ENCODE assay signal across 19 cellular contexts in the genomic region with DNA sequence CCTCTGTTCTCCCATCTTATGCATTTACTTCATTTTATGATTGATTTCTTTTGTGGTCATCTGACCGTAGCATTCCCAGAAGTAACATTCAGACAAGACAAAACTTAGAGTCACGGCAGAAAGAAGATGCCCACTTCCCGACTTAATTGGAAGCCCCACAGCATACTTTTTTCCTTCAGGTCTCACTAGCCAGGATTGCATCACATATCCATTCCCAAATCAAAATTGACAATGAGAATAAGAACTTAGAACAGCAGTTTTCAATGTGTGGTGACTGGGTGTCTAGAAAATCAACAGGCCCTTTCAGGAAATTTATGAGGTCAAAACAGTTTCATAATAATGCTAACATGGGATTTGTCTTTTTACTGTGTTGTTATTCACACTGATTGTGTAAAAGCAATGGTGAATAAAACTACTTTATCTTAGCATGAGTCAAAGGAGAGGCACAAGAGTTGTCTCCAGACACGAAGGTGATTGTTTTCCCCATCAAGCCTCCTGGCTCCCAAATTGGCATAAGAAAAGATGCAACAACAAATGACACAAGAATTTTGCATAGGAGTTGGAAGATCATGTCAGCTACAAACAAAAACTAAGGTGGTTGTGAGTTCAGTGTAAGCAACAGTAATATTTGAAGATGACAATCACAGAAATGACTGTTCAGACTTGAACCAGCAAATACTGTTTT.
DNase-seq lines count a peak whose midpoint lies in the region; ATAC-seq and TF ChIP-seq lines count a peak whose summit lies in the region.
"Had no signal": no experiment of that assay in that cellular context is flagged by ENCODE, and none has a peak within 500 bp of the region (broad histone marks: within the 10 kb centered on the region; RNA-seq: fewer than 3 reads in every experiment).

No MANE protein-coding gene starts in this region.

- no peaks in the 10 kb centered on the region for H3K79me2 ChIP-seq in mammary epithelial cell (ENCODE audit: insufficient read depth, low read length)

- H3K9me3 ChIP-seq in mammary epithelial cell (replicated peaks; ENCODE audit: insufficient read depth, low read length) (no peaks in the 10 kb centered on the region), breast epithelium (no peaks in the 10 kb centered on the region), endodermal cell (ENCODE audit: control insufficient read depth, low read length) (no peaks in the 10 kb centered on the region), tibial artery (no peaks in the 10 kb centered on the region)
- H3K9me3 ChIP-seq: SJCRH30 had no signal

- peak overlapping the region; percentile 7 for H2AFZ ChIP-seq in mammary epithelial cell (ENCODE audit: low read depth, low read length)

- intact Hi-C loops in mammary epithelial cell (cut with micrococcal nuclease) (no loop called here), breast epithelium (cut with DNase I; ENCODE audit: low total_unique reads) (no loop called here), tibial artery (cut with DNase I; ENCODE audit: low total_unique reads) (no loop called here)

- H3K9ac ChIP-seq in mammary epithelial cell (ENCODE audit: insufficient read depth, low read length), result no peak overlapping the region
- H3K9ac ChIP-seq in endodermal cell (ENCODE audit: extremely low read depth, low read length, poor library complexity, severe bottlenecking), result no peak overlapping the region
- H3K9ac ChIP-seq: KMS-11 had no signal

- H3K4me1 Mint-ChIP-seq in endodermal cell, result peaks cover 9% of the 10 kb centered on the region
- H3K4me1 Mint-ChIP-seq in activated naive CD8-positive, alpha-beta T cell treated with anti-CD3 and anti-CD28 coated beads for 36 hours, result no peaks in the 10 kb centered on the region
- H3K4me1 Mint-ChIP-seq: CD14-positive monocyte had no signal

- DNase-seq in mammary epithelial cell (no peak), breast epithelium (ENCODE audit: low spot score in 2 of 2) (no peak), endodermal cell (no peak), iPS-NIHi7 (ENCODE audit: extremely low spot score) (peak; percentile 36), tibial artery (no peak)
- no peak for DNase-seq in activated naive CD8-positive, alpha-beta T cell treated with anti-CD3 and anti-CD28 coated beads for 36 hours
- DNase-seq: AML-193, DND-41, NCI-H1417 treated with DMSO at 0.1 percent for 48 hours, NCI-H1930, NCI-H345, NCI-H524 treated with DMSO at 0.1 percent for 48 hours, SJCRH30 had no signal

- H4K20me1 ChIP-seq in mammary epithelial cell (ENCODE audit: insufficient read depth, low read length), result no peaks in the 10 kb centered on the region

- dilution Hi-C loops in mammary epithelial cell (cut with HindIII; ENCODE audit: low sequenced_read_pairs), result no loop called here

- 91% methylated on average over 4 of the region's 4 CpGs for WGBS in mammary epithelial cell (ENCODE audit: low coverage, missing lambda C conversion rate)
- WGBS in endodermal cell (ENCODE audit: insufficient coverage in 1 of 2, insufficient read length in 1 of 2), 2 experiments, result 60 to 69% methylated on average over 4 of the region's 4 CpGs

- H3K36me3 Mint-ChIP-seq in endodermal cell (ENCODE audit: low read depth), result no peaks in the 10 kb centered on the region
- no peaks in the 10 kb centered on the region for H3K36me3 Mint-ChIP-seq in activated naive CD8-positive, alpha-beta T cell treated with anti-CD3 and anti-CD28 coated beads for 36 hours
- H3K36me3 Mint-ChIP-seq: CD14-positive monocyte had no signal

- H3K36me3 ChIP-seq in mammary epithelial cell (ENCODE audit: insufficient read depth, low read length) (no peaks in the 10 kb centered on the region), breast epithelium (no peaks in the 10 kb centered on the region), endodermal cell (ENCODE audit: control insufficient read depth, insufficient read depth, low read length) (no peaks in the 10 kb centered on the region), tibial artery (no peaks in the 10 kb centered on the region)
- H3K36me3 ChIP-seq: SJCRH30 had no signal

- no peak overlapping the region for H3K27ac ChIP-seq in mammary epithelial cell (ENCODE audit: insufficient read depth, low read depth, low read length)
- H3K27ac ChIP-seq in breast epithelium, result no peak overlapping the region
- no peak overlapping the region for H3K27ac ChIP-seq in endodermal cell (ENCODE audit: low read depth, low read length)
- H3K27ac ChIP-seq in tibial artery, result no peak overlapping the region
- H3K27ac ChIP-seq: 22Rv1, KMS-11, SJCRH30 had no signal

- TF ChIP-seq POLR2A in breast epithelium (IDR thresholded peaks at IDR 0.05), result no peak

- in situ Hi-C loops in mammary epithelial cell (cut with MboI; ENCODE audit: low sequenced_read_pairs in 2 of 2), result no loop called here

- no TSS peak for BruUV-seq in mammary epithelial cell (replicated peaks; lab: Mats Ljungman, UMichigan)

- no peak overlapping the region for H3K4me3 Mint-ChIP-seq in endodermal cell
- H3K4me3 Mint-ChIP-seq in activated naive CD8-positive, alpha-beta T cell treated with anti-CD3 and anti-CD28 coated beads for 36 hours, result no peak overlapping the region
- H3K4me3 Mint-ChIP-seq: CD14-positive monocyte had no signal

- CTCF ChIA-PET in mammary epithelial cell (lab: Charles Lee; ENCODE audit: low non-redundant PET), result no interaction called here

- ATAC-seq in GM18517 (IDR thresholded peaks at IDR 0.05; ENCODE audit: unreplicated experiment) (no peak), HG03521 (IDR thresholded peaks at IDR 0.05; ENCODE audit: unreplicated experiment) (no peak)
- ATAC-seq: Panc1 had no signal

- no peaks in the 10 kb centered on the region for H3K27me3 Mint-ChIP-seq in endodermal cell (ENCODE audit: insufficient read depth)
- H3K27me3 Mint-ChIP-seq in activated naive CD8-positive, alpha-beta T cell treated with anti-CD3 and anti-CD28 coated beads for 36 hours, result no peaks in the 10 kb centered on the region

- peak overlapping the region; percentile 27 for H3K27ac Mint-ChIP-seq in endodermal cell
- H3K27ac Mint-ChIP-seq in activated naive CD8-positive, alpha-beta T cell treated with anti-CD3 and anti-CD28 coated beads for 36 hours, result no peak overlapping the region
- H3K27ac Mint-ChIP-seq: CD14-positive monocyte had no signal

- no peak overlapping the region for H3K4me3 ChIP-seq in mammary epithelial cell (replicated peaks in 1 of 3; ENCODE audit: insufficient read depth in 1 of 3, low read depth in 2 of 3, low read length in 3 of 3)
- H3K4me3 ChIP-seq in breast epithelium, result no peak overlapping the region
- no peak overlapping the region for H3K4me3 ChIP-seq in endodermal cell (ENCODE audit: low read length)
- H3K4me3 ChIP-seq in tibial artery, result no peak overlapping the region
- H3K4me3 ChIP-seq: SJCRH30 had no signal

- peaks cover 4% of the 10 kb centered on the region for H3K9me3 Mint-ChIP-seq in endodermal cell
- H3K9me3 Mint-ChIP-seq in activated naive CD8-positive, alpha-beta T cell treated with anti-CD3 and anti-CD28 coated beads for 36 hours, result no peaks in the 10 kb centered on the region

- no peak for TF ChIP-seq CTCF in mammary epithelial cell (conservative IDR thresholded peaks at IDR 0.05 in 1 of 2, IDR thresholded peaks at IDR 0.05 in 1 of 2; ENCODE audit: extremely low read depth in 1 of 2, insufficient read depth in 1 of 2, low read depth in 1 of 2, low read length in 2 of 2)
- no peak for TF ChIP-seq CTCF in breast epithelium (IDR thresholded peaks at IDR 0.05)
- TF ChIP-seq CTCF in endodermal cell (conservative IDR thresholded peaks at IDR 0.05), result no peak
- TF ChIP-seq CTCF in tibial artery (IDR thresholded peaks at IDR 0.05), result no peak

- H3K4me1 ChIP-seq in mammary epithelial cell (ENCODE audit: insufficient read depth, low read length) (peaks cover 2% of the 10 kb centered on the region), breast epithelium (no peaks in the 10 kb centered on the region), endodermal cell (ENCODE audit: control insufficient read depth, insufficient read depth, low read length) (no peaks in the 10 kb centered on the region), tibial artery (no peaks in the 10 kb centered on the region)
- H3K4me1 ChIP-seq: SJCRH30 had no signal

- H3K27me3 ChIP-seq in mammary epithelial cell (ENCODE audit: insufficient read depth, low read length) (no peaks in the 10 kb centered on the region), breast epithelium (no peaks in the 10 kb centered on the region), endodermal cell (ENCODE audit: control insufficient read depth, insufficient read depth, low read length, poor library complexity, severe bottlenecking) (no peaks in the 10 kb centered on the region), tibial artery (no peaks in the 10 kb centered on the region)
- H3K27me3 ChIP-seq: SJCRH30 had no signal

- H3K4me2 ChIP-seq in mammary epithelial cell (ENCODE audit: insufficient read depth, low read depth, low read length), result no peak overlapping the region
- H3K4me2 ChIP-seq: KMS-11 had no signal
